In genomic region chr9:133029994-133030316, GRCh38 we compare ENCODE assay signal across 8 cellular contexts. TPM values are rescaled to one million over a fixed set of nuclear protein-coding genes. Genes with fewer than 3 reads are reported as not detected.
DNase-seq lines count a peak whose midpoint lies in the region; ATAC-seq and TF ChIP-seq lines count a peak whose summit lies in the region.

No MANE protein-coding gene starts in this region.

- DNase-seq in NB4 (ENCODE audit: low read depth), result no peak
- no peak for DNase-seq in endothelial cell (ENCODE audit: low spot score)
- no peak for DNase-seq in glomerular visceral epithelial cell (ENCODE audit: extremely low spot score)
- DNase-seq in activated gamma-delta T cell (lab: John Stamatoyannopoulos, UW), result no peak

- TF ChIP-seq POLR2A in NB4 (IDR thresholded peaks at IDR 0.05; ENCODE audit: extremely low read depth, insufficient read length), result no peak

- peaks cover 5% of the 10 kb centered on the region for H3K27me3 Mint-ChIP-seq in endothelial cell (ENCODE audit: unreplicated experiment)

- H3K4me3 ChIP-seq in NB4 (ENCODE audit: low read depth, low read length) (peak overlapping the region; percentile 99), neutrophil (ENCODE audit: low read depth in 1 of 2, low read length in 1 of 2) (peak overlapping the region; percentile 86 to 91)

- peak overlapping the region; percentile 89 for H3K27ac ChIP-seq in neutrophil

- H3K27me3 ChIP-seq in neutrophil, result no peaks in the 10 kb centered on the region

- ATAC-seq in GM21528 (IDR thresholded peaks at IDR 0.05; ENCODE audit: low FRiP score, unreplicated experiment) (peak; percentile 29), GM21423 (IDR thresholded peaks at IDR 0.05; ENCODE audit: unreplicated experiment) (no peak), HG02642 (IDR thresholded peaks at IDR 0.05; ENCODE audit: poor library complexity, unreplicated experiment) (no peak)

- H3K27ac Mint-ChIP-seq in endothelial cell (ENCODE audit: unreplicated experiment), result peak overlapping the region; percentile 96

- H3K4me3 Mint-ChIP-seq in endothelial cell (ENCODE audit: unreplicated experiment), result peak overlapping the region; percentile 98

- TF ChIP-seq CTCF in NB4 (IDR thresholded peaks at IDR 0.05; ENCODE audit: low read depth, low read length) (no peak), endothelial cell (IDR thresholded peaks at IDR 0.05; ENCODE audit: unreplicated experiment) (no peak), neutrophil (IDR thresholded peaks at IDR 0.05) (no peak)

- peaks cover 17% of the 10 kb centered on the region for H3K36me3 Mint-ChIP-seq in endothelial cell (ENCODE audit: low read depth, unreplicated experiment)

- peaks cover 33% of the 10 kb centered on the region for H3K4me1 Mint-ChIP-seq in endothelial cell (ENCODE audit: unreplicated experiment)

- peaks cover 7% of the 10 kb centered on the region for H3K36me3 ChIP-seq in neutrophil

- H3K4me1 ChIP-seq in neutrophil (ENCODE audit: control insufficient read depth in 1 of 2, insufficient read depth in 1 of 2, low read depth in 1 of 2, low read length in 1 of 2), result peaks cover 15 to 17% of the 10 kb centered on the region in 2 experiments

- no peaks in the 10 kb centered on the region for H3K9me3 Mint-ChIP-seq in endothelial cell (ENCODE audit: unreplicated experiment)

- no peaks in the 10 kb centered on the region for H3K9me3 ChIP-seq in neutrophil

RNA-seq across cellular contexts. Expression of gene GTF3C5, which starts 0.8 kb away (rescaled TPM):
- 71.7 TPM for total RNA-seq in endothelial cell (ENCODE audit: unreplicated experiment)

RNA-seq across cellular contexts. Expression of gene CEL, which starts 31.8 kb away (rescaled TPM):
- total RNA-seq in endothelial cell (ENCODE audit: unreplicated experiment), result 4.2 TPM

RNA-seq across cellular contexts. Expression of gene GFI1B, which starts 51.5 kb away (rescaled TPM):
- total RNA-seq in endothelial cell (ENCODE audit: unreplicated experiment), result not detected
